Comparison of ENCODE assay signal across 13 cellular contexts in the genomic region with DNA sequence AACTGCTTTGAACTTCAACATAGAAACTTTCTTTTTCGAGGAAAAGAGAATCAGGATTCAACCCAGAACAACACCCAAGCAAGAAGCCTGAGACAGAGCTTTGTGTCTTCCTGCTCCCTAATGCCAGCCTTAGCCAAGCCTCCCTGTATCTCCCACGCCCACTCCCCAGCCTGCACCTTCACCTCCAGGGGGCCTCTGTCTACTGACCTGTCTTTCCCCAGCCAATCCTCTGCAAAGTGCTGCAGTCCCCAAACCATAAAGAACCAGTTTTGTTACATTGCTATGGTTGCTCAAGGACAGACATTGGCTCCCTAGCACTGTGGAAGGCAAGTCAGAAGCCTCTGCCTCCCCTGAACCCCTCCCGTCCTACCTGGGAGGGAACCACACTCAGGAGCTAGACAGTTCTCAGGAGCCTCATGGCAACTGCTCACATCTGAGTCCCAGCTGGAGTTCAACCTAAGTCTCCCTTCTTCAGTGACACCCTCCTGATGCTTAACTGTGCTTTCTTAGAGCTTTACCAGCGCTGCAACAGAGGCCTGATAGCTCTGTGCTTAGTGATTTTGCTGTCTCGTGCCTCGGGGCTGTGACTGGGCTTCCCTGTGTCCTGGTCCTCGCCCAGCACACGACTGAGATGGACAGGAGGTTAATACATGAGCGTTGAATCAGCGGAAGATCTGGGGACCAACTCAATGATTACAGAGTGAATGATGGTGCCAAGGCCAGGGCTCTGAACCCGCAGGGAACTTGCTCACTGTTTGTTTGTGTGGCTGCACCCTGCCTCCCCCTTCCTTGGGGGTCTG.
DNase-seq lines count a peak whose midpoint lies in the region; ATAC-seq, FAIRE-seq and TF ChIP-seq lines count a peak whose summit lies in the region.
"Had no signal": no experiment of that assay in that cellular context is flagged by ENCODE, and none has a peak within 500 bp of the region (broad histone marks: within the 10 kb centered on the region; RNA-seq: fewer than 3 reads in every experiment).

No MANE protein-coding gene starts in this region.

- no peak overlapping the region for H3K23ac ChIP-seq in H1 (ENCODE audit: insufficient read length)

- intact Hi-C loops in PC-3 (cut with micrococcal nuclease): no loop called here

- H3K27me3 ChIP-seq in AG04450 (ENCODE audit: control insufficient read depth, insufficient read depth, low read length) (peaks cover 2% of the 10 kb centered on the region), GM06990 (replicated peaks; ENCODE audit: control insufficient read depth, insufficient read depth, low read length) (no peaks in the 10 kb centered on the region), PC-3 (ENCODE audit: low read length) (no peaks in the 10 kb centered on the region), H1 (replicated peaks in 1 of 4; ENCODE audit: control insufficient read depth in 3 of 4, extremely low read depth in 1 of 4, insufficient read depth in 3 of 4, low read length in 3 of 4) (no peaks in the 10 kb centered on the region)
- H3K27me3 ChIP-seq: breast epithelium had no signal

- H3K9me3 ChIP-seq in AG04450 (ENCODE audit: control insufficient read depth, insufficient read depth, low read length): no peaks in the 10 kb centered on the region
- H3K9me3 ChIP-seq in PC-3 (ENCODE audit: low read length): no peaks in the 10 kb centered on the region
- H3K9me3 ChIP-seq in H1 (ENCODE audit: insufficient read depth in 2 of 2, low read depth in 1 of 2, low read length in 1 of 2): no peaks in the 10 kb centered on the region
- H3K9me3 ChIP-seq: breast epithelium had no signal

- no peak overlapping the region for H3K56ac ChIP-seq in H1 (replicated peaks; ENCODE audit: insufficient read length, low read depth, low read length)

- no peak overlapping the region for H4K5ac ChIP-seq in H1 (ENCODE audit: insufficient read length, low read depth, low read length)

- H4K20me1 ChIP-seq in PC-3 (ENCODE audit: low read length) (no peaks in the 10 kb centered on the region), H1 (replicated peaks in 1 of 2; ENCODE audit: control insufficient read depth in 1 of 2, insufficient read depth in 2 of 2, low read length in 2 of 2) (peaks cover 0 to 2% of the 10 kb centered on the region in 2 experiments)

- no peak overlapping the region for H3K18ac ChIP-seq in H1 (ENCODE audit: extremely low read depth, low read length)

- WGBS in H1 (ENCODE audit: extremely low coverage in 1 of 2, insufficient coverage in 1 of 2, insufficient read length in 1 of 2, insufficient replicate concordance in 2 of 2, low coverage in 1 of 2, low lambda C conversion rate in 2 of 2, missing lambda C conversion rate in 1 of 2), 2 experiments: 94% methylated on average over 11 of the region's 11 CpGs; no CpG with 5 or more reads in 1 of the 2 experiments

- H3K4ac ChIP-seq in H1 (replicated peaks; ENCODE audit: insufficient read length, low read depth, low read length): no peak overlapping the region

- H2BK120ac ChIP-seq in H1 (replicated peaks; ENCODE audit: low read depth, low read length): no peak overlapping the region

- H3K79me2 ChIP-seq in PC-3 (ENCODE audit: low read length): no peaks in the 10 kb centered on the region
- no peaks in the 10 kb centered on the region for H3K79me2 ChIP-seq in H1 (ENCODE audit: control insufficient read depth in 1 of 2, insufficient read depth in 2 of 2, low read length in 2 of 2)

- no peak for FAIRE-seq in H1 (lab: Jason Lieb, UNC)
- FAIRE-seq: frontal cortex had no signal

- H3K36me3 ChIP-seq in GM06990 (ENCODE audit: control insufficient read depth, insufficient read depth, low read length) (no peaks in the 10 kb centered on the region), PC-3 (ENCODE audit: low read depth, low read length) (no peaks in the 10 kb centered on the region), H1 (ENCODE audit: control insufficient read depth in 2 of 4, insufficient read depth in 4 of 4, low read length in 3 of 4) (no peaks in the 10 kb centered on the region)
- H3K36me3 ChIP-seq: breast epithelium had no signal

- H4K8ac ChIP-seq in H1 (ENCODE audit: extremely low read depth, insufficient read depth, low read length): no peak overlapping the region; the same call in 1 of the 2 replicates

- no peak overlapping the region for H2BK12ac ChIP-seq in H1 (ENCODE audit: low read depth, low read length)

- CTCF ChIA-PET in AG04450 (lab: Charles Lee) (interaction anchor here (0.8 kb wide), 1 partner anchor 21 kb away, joined by 3 read pairs; no protein-coding TSS in a partner anchor), PC-3 (lab: Charles Lee) (no interaction called here), H1 (lab: Charles Lee; ENCODE audit: partially characterized antibody) (interaction anchor here (0.6 to 5.8 kb wide), 30 partner anchors 9 to 1332 kb away, joined by 3 to 37 read pairs (median 4); partner anchors contain the start of gene IRF4)

- no peaks in the 10 kb centered on the region for H3F3A ChIP-seq in PC-3 (ENCODE audit: low read length, unreplicated experiment)

- TF ChIP-seq CTCF in AG04450 (IDR thresholded peaks at IDR 0.05; ENCODE audit: low read depth, low read length) (0 out of 2 replicates have a peak, but pooled peaks have one; percentile 5), GM06990 (IDR thresholded peaks at IDR 0.05; ENCODE audit: insufficient read depth, low read length, poor library complexity, severe bottlenecking) (peak; percentile 47), PC-3 (conservative IDR thresholded peaks at IDR 0.05; ENCODE audit: low read depth, low read length) (peak; percentile 53), H1 (IDR thresholded peaks at IDR 0.05; ENCODE audit: control extremely low read depth in 1 of 3, insufficient read depth in 1 of 3, low read depth in 1 of 3, low read length in 3 of 3) (peak; percentile 18 to 39 (median 22); a peak in 3 of 4 replicates)

- H3K79me1 ChIP-seq in H1 (ENCODE audit: low read depth, low read length): no peaks in the 10 kb centered on the region

- H3K23me2 ChIP-seq in H1 (ENCODE audit: low read depth, low read length): peaks cover 2% of the 10 kb centered on the region; the same call in 1 of the 2 replicates

- H3K4me3 ChIP-seq in AG04450 (ENCODE audit: low read depth, low read length): no peak overlapping the region
- H3K4me3 ChIP-seq in GM06990 (replicated peaks; ENCODE audit: low read depth, low read length): no peak overlapping the region
- no peak overlapping the region for H3K4me3 ChIP-seq in PC-3 (ENCODE audit: low read length)
- no peak overlapping the region for H3K4me3 ChIP-seq in H1 (ENCODE audit: extremely low read depth in 1 of 4, insufficient read depth in 2 of 4, low read depth in 3 of 4, low read length in 4 of 4)
- H3K4me3 ChIP-seq: breast epithelium, skin epidermis had no signal

- no peak overlapping the region for H2BK15ac ChIP-seq in H1 (ENCODE audit: low read length)

- H3K14ac ChIP-seq in H1 (ENCODE audit: insufficient read length): no peak overlapping the region

- POLR2A ChIA-PET in AG04450 (lab: Yijun Ruan, JAX) (no interaction called here), PC-3 (lab: Charles Lee; ENCODE audit: unreplicated experiment) (no interaction called here), H1 (lab: Charles Lee; ENCODE audit: partially characterized antibody) (no interaction called here)

- no peak overlapping the region for H2AK5ac ChIP-seq in H1 (ENCODE audit: low read depth, low read length)

- H2AFZ ChIP-seq in PC-3 (ENCODE audit: low read length) (no peak overlapping the region), H1 (ENCODE audit: low read length) (no peak overlapping the region)

- no peak overlapping the region for H4K91ac ChIP-seq in H1 (replicated peaks; ENCODE audit: insufficient read length, low read length)

- TF ChIP-seq EP300 in H1 (IDR thresholded peaks at IDR 0.05; ENCODE audit: borderline replicate concordance in 1 of 2, low read depth in 2 of 2, low read length in 2 of 2): no peak

- H3K9ac ChIP-seq in PC-3 (ENCODE audit: low read length) (no peak overlapping the region), H1 (replicated peaks in 1 of 4; ENCODE audit: extremely low read depth in 1 of 4, low read depth in 3 of 4, low read length in 3 of 4) (no peak overlapping the region)

- H2BK20ac ChIP-seq in H1 (ENCODE audit: low read length): no peak overlapping the region

- H3K4me1 ChIP-seq in PC-3 (ENCODE audit: insufficient read depth, low read length) (no peaks in the 10 kb centered on the region), H1 (replicated peaks in 1 of 4; ENCODE audit: control insufficient read depth in 3 of 4, insufficient read depth in 4 of 4, low read length in 3 of 4) (no peaks in the 10 kb centered on the region)
- H3K4me1 ChIP-seq: breast epithelium had no signal

- DNase-seq in AG04450 (ENCODE audit: low read depth, low spot score) (no peak), GM06990 (ENCODE audit: extremely low read depth, insufficient read length) (no peak), PC-3 (peak; percentile 9), H1 (ENCODE audit: low read depth in 1 of 2, low spot score in 2 of 2) (no peak), NCI-H1048 (lab: John Stamatoyannopoulos, UW) (no peak)
- DNase-seq: IMR-90; stimulated activated naive CD4-positive, alpha-beta T cell had no signal

- no peak overlapping the region; the same call in 1 of the 2 replicates for H2BK5ac ChIP-seq in H1 (ENCODE audit: low read depth, low read length)

- ATAC-seq in PC-3 (no peak), GM18868 (IDR thresholded peaks at IDR 0.05; ENCODE audit: unreplicated experiment) (no peak), GM21447 (IDR thresholded peaks at IDR 0.05; ENCODE audit: unreplicated experiment) (no peak), GM21786 (IDR thresholded peaks at IDR 0.05; ENCODE audit: unreplicated experiment) (no peak)

- H3K4me2 ChIP-seq in PC-3 (ENCODE audit: low read length): no peak overlapping the region
- no peak overlapping the region for H3K4me2 ChIP-seq in H1 (ENCODE audit: insufficient read depth in 1 of 2, low read depth in 2 of 2, low read length in 2 of 2)

- BruUV-seq in PC-3 (replicated peaks; lab: Mats Ljungman, UMichigan): no TSS peak

- no peak overlapping the region for H3K27ac ChIP-seq in AG04450 (ENCODE audit: low read depth, low read length)
- no peak overlapping the region for H3K27ac ChIP-seq in PC-3 (ENCODE audit: low read length)
- no peak overlapping the region for H3K27ac ChIP-seq in H1 (ENCODE audit: low read depth, low read length)
- H3K27ac ChIP-seq: breast epithelium had no signal

- no peaks in the 10 kb centered on the region for H3K9me2 ChIP-seq in PC-3 (replicated peaks; ENCODE audit: low read length)

- no peak for TF ChIP-seq POLR2A in H1 (IDR thresholded peaks at IDR 0.05; ENCODE audit: control extremely low read depth in 1 of 2, low read depth in 2 of 2, low read length in 2 of 2)

- TF ChIP-seq RAD21 in H1 (IDR thresholded peaks at IDR 0.05 in 1 of 2, conservative IDR thresholded peaks at IDR 0.05 in 1 of 2; ENCODE audit: low read depth in 2 of 2, low read length in 2 of 2): peak in 1 of 2 experiments; percentile 8; a peak in 1 of 4 replicates

TF ChIP-seq in H1, 55 proteins besides CTCF, POLR2A, EP300 and RAD21 (continues in another document):
- TF ChIP-seq FOSL1 (IDR thresholded peaks at IDR 0.05; ENCODE audit: insufficient read depth, low read depth, low read length) (no peak), TCF12 (IDR thresholded peaks at IDR 0.05; ENCODE audit: low read depth, low read length) (no peak), RXRA (IDR thresholded peaks at IDR 0.05; ENCODE audit: insufficient read depth, low read depth, low read length) (no peak), TBP (IDR thresholded peaks at IDR 0.05; ENCODE audit: low read depth, low read length) (no peak)
